17 cellular contexts compared by ENCODE assay signal in the genomic region with DNA sequence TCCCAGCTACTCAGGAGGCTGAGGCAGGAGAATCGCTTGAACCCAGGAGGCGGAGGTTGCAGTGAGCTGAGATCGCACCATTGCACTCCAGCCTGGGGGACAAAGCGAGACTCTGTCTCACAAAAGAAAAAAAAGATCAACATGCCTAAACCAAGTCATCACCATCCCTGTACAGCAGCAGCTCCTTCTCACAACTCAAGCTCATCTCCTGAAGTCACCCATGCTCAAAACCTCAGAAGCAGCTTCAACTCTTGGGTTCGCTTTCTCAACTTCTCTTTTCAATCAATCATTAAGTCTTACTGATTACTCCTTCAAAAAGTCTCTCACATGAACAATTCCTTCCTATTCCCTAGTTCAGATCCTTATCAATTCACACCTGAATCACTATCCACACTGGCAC.
"Had no signal": no experiment of that assay in that cellular context is flagged by ENCODE, and none has a peak within 500 bp of the region (broad histone marks: within the 10 kb centered on the region; RNA-seq: fewer than 3 reads in every experiment).

No MANE protein-coding gene starts in this region.

- H3K9me3 Mint-ChIP-seq: dendritic cell treated with granulocyte-macrophage colony-stimulating factor and Interleukin-4, amounts not matched to agents 40 ng/mL and 50 ng/mL, for 4 days; immature natural killer cell; natural killer cell had no signal

- DNase-seq: activated CD4-positive, alpha-beta T cell treated with anti-CD3 and anti-CD28 coated beads for 1 hour; activated CD4-positive, alpha-beta T cell treated with anti-CD3 and anti-CD28 coated beads, Interleukin-2, amount 50 U/mL, for 48 hours; effector memory CD4-positive, alpha-beta T cell; esophagus squamous epithelium; heart right ventricle; immature natural killer cell; kidney glomerular epithelial cell; left ventricle myocardium superior; mesenchymal stem cell; natural killer cell; sigmoid colon; stimulated activated CD4-positive, alpha-beta T cell treated with anti-CD3 and anti-CD28 coated beads, Interleukin-4, amount 100 ng/mL, for 4 hours; stimulated activated naive CD4-positive, alpha-beta T cell; T1000; thyroid gland had no signal

- H3K27ac Mint-ChIP-seq: activated naive CD8-positive, alpha-beta T cell; dendritic cell treated with granulocyte-macrophage colony-stimulating factor and Interleukin-4, amounts not matched to agents 40 ng/mL and 50 ng/mL, for 4 days; immature natural killer cell; natural killer cell had no signal

- H3K4me3 ChIP-seq: esophagus squamous epithelium, heart right ventricle, sigmoid colon, thyroid gland had no signal

- H3K4me3 Mint-ChIP-seq: activated naive CD8-positive, alpha-beta T cell; dendritic cell treated with granulocyte-macrophage colony-stimulating factor and Interleukin-4, amounts not matched to agents 40 ng/mL and 50 ng/mL, for 4 days; immature natural killer cell; natural killer cell had no signal

- H3K4me1 Mint-ChIP-seq: immature natural killer cell had no signal

- ATAC-seq: heart right ventricle, left ventricle myocardium superior, natural killer cell had no signal

- H3K27me3 Mint-ChIP-seq: activated naive CD8-positive, alpha-beta T cell; dendritic cell treated with granulocyte-macrophage colony-stimulating factor and Interleukin-4, amounts not matched to agents 40 ng/mL and 50 ng/mL, for 4 days had no signal
